8 cellular contexts compared by ENCODE assay signal in genomic region chr18:48934708-48935432, GRCh38. TPM values are rescaled to one million over a fixed set of nuclear protein-coding genes. Genes with fewer than 3 reads are reported as not detected.
A peak's percentile ranks its signal among the peaks of the same experiment; 100 is the strongest.
DNase-seq lines count a peak whose midpoint lies in the region; ATAC-seq and TF ChIP-seq lines count a peak whose summit lies in the region.

No MANE protein-coding gene starts in this region.

- no peak for TF ChIP-seq CTCF in fibroblast of villous mesenchyme (IDR thresholded peaks at IDR 0.05; ENCODE audit: insufficient read depth, low read depth, low read length)

- DNase-seq in SKM-1 treated with dmso at 0.1 percent for 144 hours (lab: John Stamatoyannopoulos, UW; ENCODE audit: unreplicated experiment) (peak; percentile 67), fibroblast of villous mesenchyme (ENCODE audit: low read depth) (peak; percentile 60), NCI-H510A treated with DMSO at 0.1 percent for 48 hours (lab: John Stamatoyannopoulos, UW) (no peak), NCI-H510A (lab: John Stamatoyannopoulos, UW) (no peak)

- no peaks in the 10 kb centered on the region for H3K27me3 ChIP-seq in skeletal muscle tissue (ENCODE audit: control insufficient read depth in 3 of 3, insufficient read depth in 3 of 3, low read length in 3 of 3)

- peak overlapping the region; percentile 64 to 83 (median 77) for H3K9ac ChIP-seq in skeletal muscle tissue (ENCODE audit: low read depth in 1 of 3, low read length in 3 of 3)

- H3K4me1 ChIP-seq in skeletal muscle tissue (ENCODE audit: control insufficient read depth in 3 of 3, insufficient read depth in 3 of 3, low read length in 3 of 3), result peaks cover 90 to 99% (median 93%) of the 10 kb centered on the region in 3 donors

- H3K4me3 ChIP-seq in fibroblast of villous mesenchyme (ENCODE audit: low read depth, low read length) (no peak overlapping the region), skeletal muscle tissue (ENCODE audit: low read length in 3 of 3) (peak overlapping the region; percentile 34 to 69 (median 47))

- no peaks in the 10 kb centered on the region for H3K36me3 ChIP-seq in skeletal muscle tissue (ENCODE audit: control insufficient read depth in 3 of 3, insufficient read depth in 3 of 3, low read length in 3 of 3)

- H3K27ac ChIP-seq in skeletal muscle tissue (ENCODE audit: low read depth, low read length), result peak overlapping the region; percentile 96

- ATAC-seq in GM18909 (IDR thresholded peaks at IDR 0.05; ENCODE audit: poor library complexity, unreplicated experiment) (peak; percentile 50), HG02943 (IDR thresholded peaks at IDR 0.05; ENCODE audit: low read depth, unreplicated experiment) (peak; percentile 44), HG03521 (IDR thresholded peaks at IDR 0.05; ENCODE audit: unreplicated experiment) (no peak)

- no peaks in the 10 kb centered on the region for H3K9me3 ChIP-seq in skeletal muscle tissue (ENCODE audit: control insufficient read depth in 3 of 3, low read length in 3 of 3)

RNA-seq across cellular contexts. Expression of gene SMAD7, which starts 15.9 kb away (rescaled TPM):
- 28.9 and 32.9 TPM in 2 replicates for total RNA-seq in fibroblast of villous mesenchyme
- total RNA-seq in skeletal muscle tissue, result 8.9 TPM

Comparison
In these comparisons a context has a peak if more than half of its experiments do, and no peak if none do; other contexts are left out.
1. DNase-seq: peak in SKM-1 treated with dmso at 0.1 percent for 144 hours (single experiment) and fibroblast of villous mesenchyme (single experiment); none in NCI-H510A treated with DMSO at 0.1 percent for 48 hours (single experiment) and NCI-H510A (single experiment).